ENCODE assay signal across 1 cellular context in genomic region chr20:29452186-29452585, GRCh38.
TF ChIP-seq lines count a peak whose summit lies in the region.

No MANE protein-coding gene starts in this region.

TF ChIP-seq in IMR-90, 13 proteins besides CTCF, POLR2A, EP300 and RAD21:
- no peak for TF ChIP-seq RCOR1 (IDR thresholded peaks at IDR 0.05; ENCODE audit: insufficient replicate concordance, low read length)
- no peak for TF ChIP-seq USF2 (IDR thresholded peaks at IDR 0.05; ENCODE audit: low read depth, low read length)
- TF ChIP-seq CHD1 (IDR thresholded peaks at IDR 0.05; ENCODE audit: low read depth, low read length), result no peak
- no peak for TF ChIP-seq MAZ (IDR thresholded peaks at IDR 0.05; ENCODE audit: borderline replicate concordance, low read depth, low read length)
- TF ChIP-seq CEBPB (IDR thresholded peaks at IDR 0.05; ENCODE audit: low read depth, low read length), result no peak
- TF ChIP-seq BHLHE40 (IDR thresholded peaks at IDR 0.05; ENCODE audit: low read depth, low read length), result no peak
- TF ChIP-seq RFX5 (IDR thresholded peaks at IDR 0.05; ENCODE audit: low read depth, low read length), result no peak
- no peak for TF ChIP-seq FOS (IDR thresholded peaks at IDR 0.05; ENCODE audit: low read depth, low read length)
- no peak for TF ChIP-seq NFE2L2 (IDR thresholded peaks at IDR 0.05; ENCODE audit: low read depth, low read length)
- no peak for TF ChIP-seq SMC3 (IDR thresholded peaks at IDR 0.05; ENCODE audit: low read depth, low read length)
- TF ChIP-seq MAFK (IDR thresholded peaks at IDR 0.05; ENCODE audit: low read depth, low read length), result no peak
- TF ChIP-seq MXI1 (IDR thresholded peaks at IDR 0.05; ENCODE audit: borderline replicate concordance, low read depth, low read length), result no peak
- TF ChIP-seq ELK1 (IDR thresholded peaks at IDR 0.05; ENCODE audit: borderline replicate concordance, low read depth, low read length), result no peak
